In genomic region chr3:40613306-40613705, GRCh38 we compare ENCODE assay signal across 30 cellular contexts.
"Had no signal": no experiment of that assay in that cellular context is flagged by ENCODE, and none has a peak within 500 bp of the region (broad histone marks: within the 10 kb centered on the region; RNA-seq: fewer than 3 reads in every experiment).

No MANE protein-coding gene starts in this region.

- DNase-seq: activated CD4-positive, alpha-beta T cell treated with anti-CD3 and anti-CD28 coated beads, Interleukin-2, amount 10 ng/mL, durations not matched to agents 24 days and 14 days; activated CD4-positive, alpha-beta T cell treated with anti-CD3 and anti-CD28 coated beads, Interleukin-2, amount 50 U/mL, for 4 hours; activated CD8-positive, alpha-beta T cell treated with anti-CD3 and anti-CD28 coated beads for 36 hours; activated gamma-delta T cell; activated naive CD4-positive, alpha-beta T cell treated with Interleukin-2 at 50 U/mL for 16 hours; activated naive CD8-positive, alpha-beta T cell treated with anti-CD3 and anti-CD28 coated beads, Interleukin-2, amount 10 ng/mL, durations not matched to agents 7 days and 5 days; activated T-cell treated with anti-CD3 and anti-CD28 coated beads, Interleukin-2, amount 50 U/mL, for 24 hours; amygdala; caudate nucleus; cerebellar nuclear complex; NCI-H1092 treated with DMSO at 0.1 percent for 48 hours; NCI-H1417; NCI-H146; NCI-H187; NCI-H2029 treated with DMSO at 0.1 percent for 48 hours; NCI-H2107; NCI-H2171; NCI-H510A; NCI-H526; NCI-H748 treated with DMSO at 0.1 percent for 48 hours; NK-92 treated with Interleukin-12 subunit alpha and Interleukin-12 subunit beta, amount 100 ng/mL, for 24 hours; PC-9; Right ventricle myocardium superior; SJCRH30 had no signal

- H3K4me2 ChIP-seq: PC-9 had no signal

- H3K27ac ChIP-seq: ascending aorta, PC-9, SJCRH30, SK-N-MC had no signal

- ATAC-seq: activated CD8-positive, alpha-beta T cell treated with anti-CD3 and anti-CD28 coated beads for 36 hours had no signal

- H3K4me1 ChIP-seq: ascending aorta had no signal

- H3K9me3 ChIP-seq: ascending aorta, SJCRH30 had no signal

- H3K36me3 Mint-ChIP-seq: activated naive CD4-positive, alpha-beta T cell treated with anti-CD3 and anti-CD28 coated beads, Interleukin-2, amount 50 U/mL, for 24 hours; activated naive CD8-positive, alpha-beta T cell treated with anti-CD3 and anti-CD28 coated beads, Interleukin-2, amount 10 ng/mL, durations not matched to agents 7 days and 5 days had no signal

- H3K36me3 ChIP-seq: ascending aorta, SJCRH30 had no signal

- H3K4me1 Mint-ChIP-seq: activated CD4-positive, alpha-beta T cell treated with anti-CD3 and anti-CD28 coated beads, Interleukin-2, amount 10 ng/mL, durations not matched to agents 24 days and 14 days; activated naive CD4-positive, alpha-beta T cell treated with anti-CD3 and anti-CD28 coated beads, Interleukin-2, amount 50 U/mL, for 24 hours; activated naive CD8-positive, alpha-beta T cell treated with anti-CD3 and anti-CD28 coated beads, Interleukin-2, amount 10 ng/mL, durations not matched to agents 7 days and 5 days had no signal

- H3K9me3 Mint-ChIP-seq: activated CD4-positive, alpha-beta T cell treated with anti-CD3 and anti-CD28 coated beads, Interleukin-2, amount 10 ng/mL, durations not matched to agents 24 days and 14 days; activated CD8-positive, alpha-beta T cell treated with anti-CD3 and anti-CD28 coated beads for 36 hours; activated naive CD4-positive, alpha-beta T cell treated with anti-CD3 and anti-CD28 coated beads, Interleukin-2, amount 50 U/mL, for 24 hours; activated naive CD8-positive, alpha-beta T cell treated with anti-CD3 and anti-CD28 coated beads, Interleukin-2, amount 10 ng/mL, durations not matched to agents 7 days and 5 days; activated T-cell treated with anti-CD3 and anti-CD28 coated beads, Interleukin-2, amount 50 U/mL, for 24 hours; activated T-helper 2 cell treated with anti-CD3 and anti-CD28 coated beads, Interferon-gamma antibody, Interleukin-2, Interleukin-4, amounts not matched to agents 10 μg/mL and 5 μg/mL and 100 μg/mL, durations not matched to agents 14 hours and 24 hours and 36 hours; T-helper 1 cell treated with Interleukin-12 subunit alpha and Interleukin-12 subunit beta and Interleukin-4 antibody, amounts not matched to agents 30 μg/mL and 1 μg/mL, for 36 hours; T-helper 2 cell treated with Interferon-gamma antibody and Interleukin-4, amounts not matched to agents 5 μg/mL and 100 μg/mL, for 36 hours had no signal

- H3K4me3 Mint-ChIP-seq: activated CD4-positive, alpha-beta T cell treated with anti-CD3 and anti-CD28 coated beads, Interleukin-2, amount 10 ng/mL, durations not matched to agents 24 days and 14 days; activated CD8-positive, alpha-beta T cell treated with anti-CD3 and anti-CD28 coated beads for 36 hours; activated naive CD4-positive, alpha-beta T cell treated with anti-CD3 and anti-CD28 coated beads, Interleukin-2, amount 50 U/mL, for 24 hours; activated naive CD8-positive, alpha-beta T cell treated with anti-CD3 and anti-CD28 coated beads, Interleukin-2, amount 10 ng/mL, durations not matched to agents 7 days and 5 days; activated T-cell treated with anti-CD3 and anti-CD28 coated beads, Interleukin-2, amount 50 U/mL, for 24 hours; T-helper 1 cell treated with Interleukin-12 subunit alpha and Interleukin-12 subunit beta and Interleukin-4 antibody, amounts not matched to agents 30 μg/mL and 1 μg/mL, for 36 hours; T-helper 2 cell treated with Interferon-gamma antibody and Interleukin-4, amounts not matched to agents 5 μg/mL and 100 μg/mL, for 36 hours had no signal

- H3K27me3 ChIP-seq: ascending aorta, SJCRH30 had no signal

- H3K27ac Mint-ChIP-seq: activated CD4-positive, alpha-beta T cell treated with anti-CD3 and anti-CD28 coated beads, Interleukin-2, amount 10 ng/mL, durations not matched to agents 24 days and 14 days; activated CD8-positive, alpha-beta T cell treated with anti-CD3 and anti-CD28 coated beads for 36 hours; activated naive CD4-positive, alpha-beta T cell treated with anti-CD3 and anti-CD28 coated beads, Interleukin-2, amount 50 U/mL, for 24 hours; activated naive CD8-positive, alpha-beta T cell treated with anti-CD3 and anti-CD28 coated beads, Interleukin-2, amount 10 ng/mL, durations not matched to agents 7 days and 5 days; activated T-cell treated with anti-CD3 and anti-CD28 coated beads, Interleukin-2, amount 50 U/mL, for 24 hours; activated T-helper 2 cell treated with anti-CD3 and anti-CD28 coated beads, Interferon-gamma antibody, Interleukin-2, Interleukin-4, amounts not matched to agents 10 μg/mL and 5 μg/mL and 100 μg/mL, durations not matched to agents 14 hours and 24 hours and 36 hours; T-helper 1 cell treated with Interleukin-12 subunit alpha and Interleukin-12 subunit beta and Interleukin-4 antibody, amounts not matched to agents 30 μg/mL and 1 μg/mL, for 36 hours; T-helper 2 cell treated with Interferon-gamma antibody and Interleukin-4, amounts not matched to agents 5 μg/mL and 100 μg/mL, for 36 hours had no signal

- H3K4me3 ChIP-seq: ascending aorta, PC-9, SJCRH30, SK-N-MC had no signal
